8 cellular contexts compared by ENCODE assay signal in the genomic region with DNA sequence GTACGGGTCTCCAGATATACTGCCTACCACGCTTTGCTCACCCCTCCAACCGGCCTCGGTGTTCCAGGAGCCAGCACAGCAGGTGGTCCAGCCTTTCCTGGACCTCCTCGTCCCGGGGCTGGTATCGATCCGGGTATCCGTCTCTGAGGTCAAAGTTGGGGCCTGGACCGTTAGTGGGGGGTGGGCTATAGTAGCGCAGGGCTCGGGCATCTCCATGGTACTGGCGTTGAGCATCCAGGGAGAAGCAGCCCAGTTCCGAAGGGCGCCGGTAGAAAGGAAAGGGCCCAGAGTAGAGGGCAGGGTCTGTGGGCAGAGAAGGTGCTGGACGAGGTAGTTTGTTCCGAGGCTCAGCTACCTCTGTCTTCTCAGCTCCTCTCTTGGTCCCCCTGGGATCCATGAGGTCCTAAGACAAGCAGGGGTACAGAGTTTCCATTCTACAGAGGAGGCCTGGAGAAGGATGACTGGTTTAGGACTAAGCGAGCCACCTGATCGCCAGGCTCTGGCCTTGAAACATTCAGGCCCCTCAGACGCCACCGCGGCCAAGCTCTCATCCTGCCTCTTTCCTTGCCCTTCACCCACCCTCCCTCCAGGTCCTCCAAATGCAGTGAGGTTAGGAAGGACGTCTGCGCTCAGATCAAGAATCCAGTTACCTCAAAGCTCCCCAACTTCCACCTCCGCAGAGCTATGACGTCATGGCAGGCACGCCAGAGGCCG. TPM values are rescaled to one million over a fixed set of nuclear protein-coding genes. Genes with fewer than 3 reads are reported as not detected.
DNase-seq lines count a peak whose midpoint lies in the region; ATAC-seq lines count a peak whose summit lies in the region.

No MANE protein-coding gene starts in this region.

- peaks cover 48% of the 10 kb centered on the region for H3K4me1 Mint-ChIP-seq in central memory CD8-positive, alpha-beta T cell

- no peaks in the 10 kb centered on the region for H3K27me3 Mint-ChIP-seq in central memory CD8-positive, alpha-beta T cell

- peak overlapping the region; percentile 70 to 90 (median 78) for H3K4me3 ChIP-seq in BLaER1 treated with 17β-estradiol and CSF1 and Interleukin-3, amounts not matched to agents 10 nM and 100 nM
- peak overlapping the region; percentile 89 for H3K4me3 ChIP-seq in Jurkat, Clone E6-1 (ENCODE audit: low read length)

- H3K9me3 ChIP-seq in BLaER1 treated with 17β-estradiol and CSF1 and Interleukin-3, amounts not matched to agents 10 nM and 100 nM (replicated peaks in 1 of 11) = peaks cover 0 to 14% (median 4%) of the 10 kb centered on the region in 11 experiments; a peak in 10 of 22 replicates

- H3K27ac ChIP-seq in BLaER1 treated with 17β-estradiol and CSF1 and Interleukin-3, amounts not matched to agents 10 nM and 100 nM = peak overlapping the region; percentile 79 to 96 (median 91)

- H3K9ac ChIP-seq in BLaER1 treated with 17β-estradiol and CSF1 and Interleukin-3, amounts not matched to agents 10 nM and 100 nM = peak overlapping the region; percentile 79 to 94 (median 88)

- H3K4me3 Mint-ChIP-seq in central memory CD8-positive, alpha-beta T cell = peak overlapping the region; percentile 81

- H3K4me1 ChIP-seq in BLaER1 treated with 17β-estradiol and CSF1 and Interleukin-3, amounts not matched to agents 10 nM and 100 nM = peaks cover 32 to 40% (median 35%) of the 10 kb centered on the region in 10 experiments

- no peak for ATAC-seq in central memory CD8-positive, alpha-beta T cell (replicated peaks; ENCODE audit: extremely low read depth, poor library complexity, severe bottlenecking)
- ATAC-seq in HG03097 (IDR thresholded peaks at IDR 0.05; ENCODE audit: low FRiP score, unreplicated experiment) = no peak

- H3K36me3 Mint-ChIP-seq in central memory CD8-positive, alpha-beta T cell (ENCODE audit: insufficient read depth) = peaks cover 34% of the 10 kb centered on the region

- peaks cover 0 to 17% (median 0%) of the 10 kb centered on the region in 11 experiments; a peak in 4 of 22 replicates for H4K20me1 ChIP-seq in BLaER1 treated with 17β-estradiol and CSF1 and Interleukin-3, amounts not matched to agents 10 nM and 100 nM

- peak overlapping the region; percentile 99 for H3K27ac Mint-ChIP-seq in central memory CD8-positive, alpha-beta T cell (ENCODE audit: low read depth)

- no peak for DNase-seq in Jurkat, Clone E6-1 (ENCODE audit: low read depth, low spot score)
- DNase-seq in central memory CD8-positive, alpha-beta T cell (ENCODE audit: low spot score in 2 of 2) = peak in 1 of 2 donors; percentile 27
- DNase-seq in middle frontal gyrus (ENCODE audit: extremely low spot score, low spot score) = peak; percentile 10
- DNase-seq in HPDE6-E6E7 (ENCODE audit: extremely low spot score) = no peak
- no peak for DNase-seq in stimulated activated CD4-positive, alpha-beta T cell treated with anti-CD3 and anti-CD28 coated beads, Interleukin-4, amount 100 ng/mL, for 24 hours
- DNase-seq in SW480 (ENCODE audit: low spot score) = no peak

- no peaks in the 10 kb centered on the region for H3K9me3 Mint-ChIP-seq in central memory CD8-positive, alpha-beta T cell

- no peaks in the 10 kb centered on the region for H3K27me3 ChIP-seq in BLaER1 treated with 17β-estradiol and CSF1 and Interleukin-3, amounts not matched to agents 10 nM and 100 nM

- peaks cover 38 to 63% (median 46%) of the 10 kb centered on the region in 11 experiments for H3K36me3 ChIP-seq in BLaER1 treated with 17β-estradiol and CSF1 and Interleukin-3, amounts not matched to agents 10 nM and 100 nM

- H3K4me2 ChIP-seq in BLaER1 treated with 17β-estradiol and CSF1 and Interleukin-3, amounts not matched to agents 10 nM and 100 nM = peak overlapping the region; percentile 76 to 99 (median 96)

RNA-seq across cellular contexts. Expression of gene DXO, which starts 0.5 kb away (rescaled TPM):
- polyA plus RNA-seq in Jurkat, Clone E6-1 (2012; ENCODE audit: insufficient read depth, insufficient read length) = 21.5 TPM

RNA-seq across cellular contexts. Expression of gene C4A, which starts 10.4 kb away (rescaled TPM):
- polyA plus RNA-seq in Jurkat, Clone E6-1 (2012; ENCODE audit: insufficient read depth, insufficient read length) = not detected

RNA-seq across cellular contexts. Expression of gene SKIC2, which starts 12.5 kb away (rescaled TPM):
- polyA plus RNA-seq in Jurkat, Clone E6-1 (2012; ENCODE audit: insufficient read depth, insufficient read length) = 93.3 TPM

RNA-seq across cellular contexts. Expression of gene NELFE, which starts 12.7 kb away (rescaled TPM):
- 208 TPM for polyA plus RNA-seq in Jurkat, Clone E6-1 (2012; ENCODE audit: insufficient read depth, insufficient read length)

RNA-seq across cellular contexts. Expression of gene CFB, which starts 25.5 kb away (rescaled TPM):
- not detected for polyA plus RNA-seq in Jurkat, Clone E6-1 (2012; ENCODE audit: insufficient read depth, insufficient read length)
